ENCODE assay signal across 19 cellular contexts in the genomic region with DNA sequence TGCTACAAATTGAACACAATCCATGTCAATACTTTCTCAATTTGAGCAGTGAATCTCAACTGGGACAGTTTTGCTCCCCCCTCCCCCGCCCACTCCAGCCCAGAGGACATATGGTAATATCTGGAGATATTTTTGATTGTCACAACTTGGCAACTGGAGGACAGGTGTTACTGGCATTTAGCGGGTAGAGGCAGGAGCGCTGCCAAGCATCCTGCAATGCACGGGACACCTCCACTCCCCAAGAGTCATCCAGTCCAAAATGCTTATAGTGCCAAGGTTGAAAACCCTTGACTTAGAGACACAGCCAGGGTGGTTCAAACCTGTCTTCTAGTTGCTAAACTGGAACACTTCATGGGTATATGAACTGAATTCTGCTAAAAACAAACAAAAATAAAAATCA.
"Had no signal": no experiment of that assay in that cellular context is flagged by ENCODE, and none has a peak within 500 bp of the region (broad histone marks: within the 10 kb centered on the region; RNA-seq: fewer than 3 reads in every experiment).

No MANE protein-coding gene starts in this region.

- H3K27ac ChIP-seq: coronary artery, esophagus muscularis mucosa, foreskin keratinocyte, gastrocnemius medialis, left lung, lower lobe of right lung had no signal

- H3K36me3 ChIP-seq: esophagus muscularis mucosa, gastrocnemius medialis, heart right ventricle, left lung, lower lobe of right lung had no signal

- H3K4me1 ChIP-seq: esophagus muscularis mucosa, gastrocnemius medialis, left lung, lower lobe of right lung had no signal

- DNase-seq: dermis blood vessel endothelial cell; dorsolateral prefrontal cortex; effector CD4-positive, alpha-beta T cell; effector memory CD4-positive, alpha-beta T cell; foreskin keratinocyte; gastrocnemius medialis; glutamatergic neuron; head of caudate nucleus; heart right ventricle; hippocampal formation; left cardiac atrium; left lung; left ventricle myocardium superior; lower lobe of right lung; mesenchymal stem cell; mucosa of descending colon; naive B cell had no signal

- H3K9me3 ChIP-seq: esophagus muscularis mucosa, gastrocnemius medialis, heart right ventricle, left lung, lower lobe of right lung, mucosa of descending colon had no signal

- H3K27me3 ChIP-seq: esophagus muscularis mucosa, foreskin keratinocyte, gastrocnemius medialis, heart right ventricle, left lung had no signal

- H3K4me3 ChIP-seq: coronary artery, dorsolateral prefrontal cortex, esophagus muscularis mucosa, gastrocnemius medialis, heart right ventricle, left lung, lower lobe of right lung, mucosa of descending colon had no signal
